Comparison of ENCODE assay signal across 18 cellular contexts in genomic region chr3:130897316-130897715, GRCh38. TPM values are rescaled to one million over a fixed set of nuclear protein-coding genes. Genes with fewer than 3 reads are reported as not detected.
DNase-seq lines count a peak whose midpoint lies in the region; FAIRE-seq and TF ChIP-seq lines count a peak whose summit lies in the region.
"Had no signal": no experiment of that assay in that cellular context is flagged by ENCODE, and none has a peak within 500 bp of the region (broad histone marks: within the 10 kb centered on the region; RNA-seq: fewer than 3 reads in every experiment).

No MANE protein-coding gene starts in this region.

- H3K4me1 ChIP-seq in prostate gland (replicated peaks): no peaks in the 10 kb centered on the region

- intact Hi-C loops in prostate gland (cut with DNase I): loop anchor here (10.0 kb wide), 1 partner anchor 623 kb away; no protein-coding TSS in a partner anchor

- 89% methylated on average over 2 of the region's 2 CpGs for WGBS in prostate gland

- no peak overlapping the region for H2AFZ ChIP-seq in neural cell (ENCODE audit: low read depth, low read length)

- H3K79me2 ChIP-seq in neural cell (replicated peaks; ENCODE audit: insufficient read depth, low read length): peaks cover 68% of the 10 kb centered on the region

- H3K9me3 ChIP-seq in neural cell (ENCODE audit: low read length) (no peaks in the 10 kb centered on the region), prostate gland (no peaks in the 10 kb centered on the region)
- H3K9me3 ChIP-seq: gastrocnemius medialis, tibial artery had no signal

- H3K27me3 ChIP-seq in neural cell (ENCODE audit: insufficient read depth, low read depth, low read length) (no peaks in the 10 kb centered on the region), prostate gland (replicated peaks; ENCODE audit: insufficient read depth) (no peaks in the 10 kb centered on the region)
- H3K27me3 ChIP-seq: gastrocnemius medialis, tibial artery had no signal

- no peaks in the 10 kb centered on the region for H3F3A ChIP-seq in neural cell (ENCODE audit: insufficient read depth, low read length, poor library complexity, severe bottlenecking)

- DNase-seq in GM12891 (ENCODE audit: insufficient read length, low spot score) (no peak), NCI-H226 (peak; percentile 77), choroid plexus epithelial cell (ENCODE audit: low read depth) (peak; percentile 10), prostate gland (ENCODE audit: low spot score) (no peak), RWPE1 (ENCODE audit: low spot score) (no peak), NCI-H1105 treated with DMSO at 0.1 percent for 48 hours (lab: John Stamatoyannopoulos, UW) (no peak), hippocampal formation (lab: John Stamatoyannopoulos, UW) (no peak)
- DNase-seq: activated CD4-positive, alpha-beta memory T cell treated with anti-CD3 and anti-CD28 coated beads for 36 hours; aorta; gastrocnemius medialis; NCI-H1417; NCI-H446 treated with DMSO at 0.1 percent for 48 hours; retina; stimulated activated CD4-positive, alpha-beta T cell treated with anti-CD3 and anti-CD28 coated beads, Interleukin-4, amount 100 ng/mL, for 4 hours; tibial artery had no signal

- H3K9me2 ChIP-seq in neural cell (ENCODE audit: insufficient read depth, low read length): no peaks in the 10 kb centered on the region

- peak overlapping the region; percentile 15 for H3K4me2 ChIP-seq in neural cell (ENCODE audit: low read length)

- H3K4me3 ChIP-seq in choroid plexus epithelial cell (ENCODE audit: low read depth, low read length): no peak overlapping the region
- peak overlapping the region; percentile 90 for H3K4me3 ChIP-seq in neural cell (ENCODE audit: low read length)
- H3K4me3 ChIP-seq in prostate gland: no peak overlapping the region
- H3K4me3 ChIP-seq: gastrocnemius medialis, lung, tibial artery had no signal

- no peak for TF ChIP-seq RAD21 in neural cell (conservative IDR thresholded peaks at IDR 0.05)

- H4K20me1 ChIP-seq in neural cell (ENCODE audit: insufficient read depth): no peaks in the 10 kb centered on the region

- POLR2A ChIA-PET in RWPE1 (lab: Yijun Ruan, JAX; ENCODE audit: low non-redundant PET): no interaction called here

- TF ChIP-seq CTCF in choroid plexus epithelial cell (conservative IDR thresholded peaks at IDR 0.05; ENCODE audit: low read depth, low read length) (no peak), neural cell (IDR thresholded peaks at IDR 0.05; ENCODE audit: poor library complexity, severe bottlenecking) (no peak), prostate gland (IDR thresholded peaks at IDR 0.05) (no peak), RWPE1 (conservative IDR thresholded peaks at IDR 0.05; ENCODE audit: low read depth) (no peak)

- TF ChIP-seq POLR2A in GM12891 (IDR thresholded peaks at IDR 0.05; ENCODE audit: low read depth, low read length) (no peak), prostate gland (IDR thresholded peaks at IDR 0.05) (no peak)

- CTCF ChIA-PET in RWPE1 (lab: Yijun Ruan, JAX): interaction anchor here (0.6 kb wide), 1 partner anchor 145 kb away, joined by 5 read pairs; no protein-coding TSS in a partner anchor

- peak; percentile 5 for FAIRE-seq in GM12891 (lab: Jason Lieb, UNC)
- FAIRE-seq: GM12892 had no signal

- H3K36me3 ChIP-seq in neural cell (ENCODE audit: insufficient read depth, low read length) (no peaks in the 10 kb centered on the region), prostate gland (no peaks in the 10 kb centered on the region)
- H3K36me3 ChIP-seq: gastrocnemius medialis, tibial artery had no signal

- no peak overlapping the region for H3K9ac ChIP-seq in neural cell (ENCODE audit: low read length)

- no peak for TF ChIP-seq EP300 in neural cell (conservative IDR thresholded peaks at IDR 0.05; ENCODE audit: poor library complexity, severe bottlenecking)

- H3K27ac ChIP-seq in neural cell (ENCODE audit: low read length) (no peak overlapping the region), prostate gland (no peak overlapping the region), RWPE1 (no peak overlapping the region)
- H3K27ac ChIP-seq: gastrocnemius medialis had no signal

TF ChIP-seq in GM12891, 5 proteins besides CTCF, POLR2A, EP300 and RAD21:
- no peak for TF ChIP-seq SPI1 (IDR thresholded peaks at IDR 0.05; ENCODE audit: low read depth, low read length)
- no peak for TF ChIP-seq POU2F2 (IDR thresholded peaks at IDR 0.05; ENCODE audit: low read depth, low read length)
- TF ChIP-seq PAX5 (IDR thresholded peaks at IDR 0.05; ENCODE audit: insufficient read depth, low read length, severe bottlenecking): no peak
- no peak for TF ChIP-seq TAF1 (IDR thresholded peaks at IDR 0.05; ENCODE audit: low read depth, low read length)
- TF ChIP-seq POLR2AphosphoS5 (IDR thresholded peaks at IDR 0.05; ENCODE audit: low read depth, low read length): no peak
TF ChIP-seq in GM12891: peak in this region for 0.

TF ChIP-seq in neural cell, 6 proteins besides CTCF, POLR2A, EP300 and RAD21:
- TF ChIP-seq TAF1 (IDR thresholded peaks at IDR 0.05; ENCODE audit: low read depth) (no peak), MXI1 (conservative IDR thresholded peaks at IDR 0.05; ENCODE audit: poor library complexity, severe bottlenecking) (no peak), SMC3 (conservative IDR thresholded peaks at IDR 0.05; ENCODE audit: poor library complexity) (no peak), EZH2 (IDR thresholded peaks at IDR 0.05; ENCODE audit: borderline replicate concordance, insufficient read depth, low read length, poor library complexity, severe bottlenecking) (no peak), POLR2AphosphoS5 (IDR thresholded peaks at IDR 0.05) (no peak)
- TF ChIP-seq, protein P1, sequence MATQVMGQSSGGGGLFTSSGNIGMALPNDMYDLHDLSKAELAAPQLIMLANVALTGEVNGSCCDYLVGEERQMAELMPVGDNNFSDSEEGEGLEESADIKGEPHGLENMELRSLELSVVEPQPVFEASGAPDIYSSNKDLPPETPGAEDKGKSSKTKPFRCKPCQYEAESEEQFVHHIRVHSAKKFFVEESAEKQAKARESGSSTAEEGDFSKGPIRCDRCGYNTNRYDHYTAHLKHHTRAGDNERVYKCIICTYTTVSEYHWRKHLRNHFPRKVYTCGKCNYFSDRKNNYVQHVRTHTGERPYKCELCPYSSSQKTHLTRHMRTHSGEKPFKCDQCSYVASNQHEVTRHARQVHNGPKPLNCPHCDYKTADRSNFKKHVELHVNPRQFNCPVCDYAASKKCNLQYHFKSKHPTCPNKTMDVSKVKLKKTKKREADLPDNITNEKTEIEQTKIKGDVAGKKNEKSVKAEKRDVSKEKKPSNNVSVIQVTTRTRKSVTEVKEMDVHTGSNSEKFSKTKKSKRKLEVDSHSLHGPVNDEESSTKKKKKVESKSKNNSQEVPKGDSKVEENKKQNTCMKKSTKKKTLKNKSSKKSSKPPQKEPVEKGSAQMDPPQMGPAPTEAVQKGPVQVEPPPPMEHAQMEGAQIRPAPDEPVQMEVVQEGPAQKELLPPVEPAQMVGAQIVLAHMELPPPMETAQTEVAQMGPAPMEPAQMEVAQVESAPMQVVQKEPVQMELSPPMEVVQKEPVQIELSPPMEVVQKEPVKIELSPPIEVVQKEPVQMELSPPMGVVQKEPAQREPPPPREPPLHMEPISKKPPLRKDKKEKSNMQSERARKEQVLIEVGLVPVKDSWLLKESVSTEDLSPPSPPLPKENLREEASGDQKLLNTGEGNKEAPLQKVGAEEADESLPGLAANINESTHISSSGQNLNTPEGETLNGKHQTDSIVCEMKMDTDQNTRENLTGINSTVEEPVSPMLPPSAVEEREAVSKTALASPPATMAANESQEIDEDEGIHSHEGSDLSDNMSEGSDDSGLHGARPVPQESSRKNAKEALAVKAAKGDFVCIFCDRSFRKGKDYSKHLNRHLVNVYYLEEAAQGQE (IDR thresholded peaks at IDR 0.05; ENCODE audit: borderline replicate concordance): no peak

RNA-seq across cellular contexts. Expression of gene ATP2C1, which starts 3.4 kb away (rescaled TPM):
- polyA plus RNA-seq in GM12891 (2012; ENCODE audit: low read depth, missing spikeins): 32.5 TPM
- 134 and 145 TPM in 2 replicates for polyA plus RNA-seq in neural cell
- 141 and 166 TPM in 2 replicates for polyA minus RNA-seq in neural cell
- total RNA-seq in prostate gland: 100 to 1,000 TPM; 123 to 158 TPM

Comparison
In these comparisons a context has a peak if more than half of its experiments do, and no peak if none do; other contexts are left out.
1. DNase-seq: peak in NCI-H226 (single experiment) and choroid plexus epithelial cell (single experiment); none in GM12891 (single experiment), prostate gland (single experiment), RWPE1 (single experiment), NCI-H1105 treated with DMSO at 0.1 percent for 48 hours (single experiment) and hippocampal formation (0 of 2).